In the genomic region with DNA sequence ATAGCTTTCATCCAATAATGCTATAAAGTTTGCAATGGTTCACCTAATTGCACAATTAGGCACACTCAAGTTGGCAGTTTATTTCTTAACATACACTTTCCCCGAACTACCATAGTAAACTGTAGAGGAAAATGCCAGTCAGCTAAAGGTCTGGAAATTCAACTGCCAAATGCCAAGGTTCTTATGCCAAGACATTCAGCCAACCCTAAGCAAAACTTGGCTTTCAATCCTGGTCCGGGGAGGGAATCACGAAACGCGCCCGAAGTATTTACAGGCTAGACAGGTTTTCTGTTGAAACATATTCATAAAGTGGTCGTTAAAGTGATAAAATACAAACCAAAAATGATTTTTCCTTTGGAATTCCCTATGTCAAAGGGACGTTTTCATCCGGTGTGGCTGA, we compare ENCODE assay signal across 30 cellular contexts.
"Had no signal": no experiment of that assay in that cellular context is flagged by ENCODE, and none has a peak within 500 bp of the region (broad histone marks: within the 10 kb centered on the region; RNA-seq: fewer than 3 reads in every experiment).

No MANE protein-coding gene starts in this region.

- H3K36me3 Mint-ChIP-seq: activated naive CD8-positive, alpha-beta T cell; brain; stimulated activated memory B cell treated with anti-CD40 and anti-IgM and Interleukin-4, amounts not matched to agents 10 μg/mL and 1 μg/mL and 100 μg/mL, for 72 hours; type B pancreatic cell had no signal

- H3K4me1 ChIP-seq: gastrocnemius medialis, heart right ventricle, lower lobe of right lung, uterus had no signal

- H3K9me3 Mint-ChIP-seq: natural killer cell treated with Interleukin-12 subunit alpha and Interleukin-12 subunit beta and Interleukin-15 and Interleukin-18, amount 100 ng/mL, for 72 hours had no signal

- H3K36me3 ChIP-seq: cardiac muscle cell, gastrocnemius medialis, heart right ventricle, lower lobe of right lung, uterus had no signal

- H3K27me3 Mint-ChIP-seq: activated naive CD8-positive, alpha-beta T cell; stimulated activated memory B cell treated with anti-CD40 and anti-IgM and Interleukin-4, amounts not matched to agents 10 μg/mL and 1 μg/mL and 100 μg/mL, for 72 hours; stimulated activated naive CD8-positive, alpha-beta T cell treated with anti-CD3 and anti-CD28 coated beads, Interleukin-15, amount 100 ng/mL, for 72 hours; type B pancreatic cell had no signal

- ATAC-seq: activated CD4-positive, CD25-positive, alpha-beta regulatory T cell treated with anti-CD3 and anti-CD28 coated beads, Interleukin-2, amount 50 U/mL, for 24 hours; gastrocnemius medialis; left lobe of liver; lower lobe of right lung; mucosa of descending colon; natural killer cell treated with Interleukin-12 subunit alpha and Interleukin-12 subunit beta and Interleukin-15 and Interleukin-18, amount 100 ng/mL, for 72 hours; sciatic nerve; stimulated activated memory B cell treated with anti-CD40 and anti-IgM and Interleukin-4, amounts not matched to agents 10 μg/mL and 1 μg/mL and 100 μg/mL, for 72 hours; stimulated activated naive CD8-positive, alpha-beta T cell treated with anti-CD3 and anti-CD28 coated beads, Interleukin-15, amount 100 ng/mL, for 72 hours had no signal

- H3K4me3 Mint-ChIP-seq: activated naive CD8-positive, alpha-beta T cell; natural killer cell treated with Interleukin-12 subunit alpha and Interleukin-12 subunit beta and Interleukin-15 and Interleukin-18, amount 100 ng/mL, for 72 hours; stimulated activated memory B cell treated with anti-CD40 and anti-IgM and Interleukin-4, amounts not matched to agents 10 μg/mL and 1 μg/mL and 100 μg/mL, for 72 hours; stimulated activated naive CD8-positive, alpha-beta T cell treated with anti-CD3 and anti-CD28 coated beads, Interleukin-15, amount 100 ng/mL, for 72 hours; type B pancreatic cell had no signal

- H3K27ac ChIP-seq: cardiac muscle cell, coronary artery, dorsolateral prefrontal cortex, gastrocnemius medialis, heart right ventricle, lower lobe of right lung, uterus, VCaP had no signal

- DNase-seq: activated CD4-positive, alpha-beta T cell treated with anti-CD3 and anti-CD28 coated beads for 48 hours; activated CD4-positive, alpha-beta T cell treated with anti-CD3 and anti-CD28 coated beads, Interleukin-2, amount 50 U/mL, for 48 hours; activated CD8-positive, alpha-beta memory T cell treated with anti-CD3 and anti-CD28 coated beads for 24 hours; activated effector memory CD4-positive, alpha-beta T cell treated with Interleukin-2 at 50 U/mL for 16 hours; activated naive CD4-positive, alpha-beta T cell treated with Interleukin-2 at 50 U/mL for 16 hours; dorsolateral prefrontal cortex; effector memory CD4-positive, alpha-beta T cell; gastrocnemius medialis; heart right ventricle; lower lobe of right lung; mesendoderm; mucosa of descending colon; stimulated activated CD4-positive, alpha-beta T cell treated with anti-CD3 and anti-CD28 coated beads, Interleukin-1b, Interleukin-23, amount 100 ng/mL, for 48 hours; stimulated activated CD4-positive, alpha-beta T cell treated with anti-CD3 and anti-CD28 coated beads, Interleukin-4, amount 100 ng/mL, for 4 hours; stimulated activated CD8-positive, alpha-beta memory T cell treated with anti-CD3 and anti-CD28 coated beads, Interleukin-4, amount 100 ng/mL, for 48 hours; stimulated activated naive CD8-positive, alpha-beta T cell treated with anti-CD3 and anti-CD28 coated beads, Interleukin-15, amount 100 ng/mL, for 72 hours; substantia nigra; uterus had no signal

- H3K9me3 ChIP-seq: gastrocnemius medialis, uterus had no signal

- H3K27me3 ChIP-seq: cardiac muscle cell, gastrocnemius medialis, heart right ventricle, uterus had no signal

- H3K4me1 Mint-ChIP-seq: brain; stimulated activated memory B cell treated with anti-CD40 and anti-IgM and Interleukin-4, amounts not matched to agents 10 μg/mL and 1 μg/mL and 100 μg/mL, for 72 hours; stimulated activated naive CD8-positive, alpha-beta T cell treated with anti-CD3 and anti-CD28 coated beads, Interleukin-15, amount 100 ng/mL, for 72 hours had no signal

- H3K27ac Mint-ChIP-seq: activated naive CD8-positive, alpha-beta T cell; brain; natural killer cell treated with Interleukin-12 subunit alpha and Interleukin-12 subunit beta and Interleukin-15 and Interleukin-18, amount 100 ng/mL, for 72 hours; stimulated activated memory B cell treated with anti-CD40 and anti-IgM and Interleukin-4, amounts not matched to agents 10 μg/mL and 1 μg/mL and 100 μg/mL, for 72 hours; stimulated activated naive CD8-positive, alpha-beta T cell treated with anti-CD3 and anti-CD28 coated beads, Interleukin-15, amount 100 ng/mL, for 72 hours; type B pancreatic cell had no signal

- H3K4me3 ChIP-seq: cardiac muscle cell, coronary artery, dorsolateral prefrontal cortex, gastrocnemius medialis, heart right ventricle, lower lobe of right lung, mucosa of descending colon, smooth muscle cell, uterus had no signal
